ENCODE assay signal across 23 cellular contexts in the genomic region with DNA sequence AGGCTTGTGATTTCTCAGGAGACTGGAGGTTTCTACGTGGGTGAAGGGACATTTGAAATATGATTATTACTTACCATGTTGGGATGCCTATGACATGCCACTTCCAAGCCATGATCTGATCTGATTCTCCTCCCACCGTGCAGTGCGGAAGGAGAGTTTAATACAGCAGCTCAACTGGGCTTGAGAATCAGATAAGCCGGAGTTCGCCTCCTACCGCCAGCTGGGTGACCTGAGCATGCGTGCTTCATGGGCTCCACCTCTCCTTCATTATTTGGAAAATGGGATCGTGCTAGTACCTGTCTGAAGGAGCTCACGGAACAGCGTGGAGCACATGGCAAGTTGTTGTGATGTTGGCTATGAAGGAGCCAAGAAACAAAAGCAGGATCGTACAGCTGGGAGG. TPM values are rescaled to one million over a fixed set of nuclear protein-coding genes. Genes with fewer than 3 reads are reported as not detected.
"Had no signal": no experiment of that assay in that cellular context is flagged by ENCODE, and none has a peak within 500 bp of the region (broad histone marks: within the 10 kb centered on the region; RNA-seq: fewer than 3 reads in every experiment).

No MANE protein-coding gene starts in this region.

- H3K36me3 Mint-ChIP-seq: immature natural killer cell; naive thymus-derived CD8-positive, alpha-beta T cell; stimulated activated memory B cell treated with anti-CD40 and anti-IgM and Interleukin-4, amounts not matched to agents 10 μg/mL and 1 μg/mL and 100 μg/mL, for 72 hours had no signal

- H3K9me3 ChIP-seq: lower lobe of right lung, psoas muscle, spleen, thoracic aorta, tibial nerve, upper lobe of left lung, uterus had no signal

- H3K9me3 Mint-ChIP-seq: immature natural killer cell; naive thymus-derived CD8-positive, alpha-beta T cell; neural crest cell; stimulated activated memory B cell treated with anti-CD40 and anti-IgM and Interleukin-4, amounts not matched to agents 10 μg/mL and 1 μg/mL and 100 μg/mL, for 72 hours had no signal

- FAIRE-seq: colon, frontal cortex had no signal

- H3K4me3 Mint-ChIP-seq: immature natural killer cell; naive thymus-derived CD8-positive, alpha-beta T cell; neural crest cell; stimulated activated memory B cell treated with anti-CD40 and anti-IgM and Interleukin-4, amounts not matched to agents 10 μg/mL and 1 μg/mL and 100 μg/mL, for 72 hours had no signal

- H3K4me3 ChIP-seq: dorsolateral prefrontal cortex, lower lobe of right lung, psoas muscle, skin epidermis, spleen, thoracic aorta, tibial nerve, upper lobe of left lung, uterus had no signal

- H3K27ac Mint-ChIP-seq: immature natural killer cell; stimulated activated memory B cell treated with anti-CD40 and anti-IgM and Interleukin-4, amounts not matched to agents 10 μg/mL and 1 μg/mL and 100 μg/mL, for 72 hours had no signal

- H3K27me3 ChIP-seq: dorsolateral prefrontal cortex, spleen, tibial nerve, upper lobe of left lung, uterus had no signal

- DNase-seq: dorsolateral prefrontal cortex; effector CD4-positive, alpha-beta T cell; hypothalamus; immature natural killer cell; islet precursor cell; left ventricle myocardium superior; lower lobe of right lung; naive thymus-derived CD8-positive, alpha-beta T cell; posterior cingulate gyrus; psoas muscle; right cardiac atrium; spleen; stimulated activated CD4-positive, alpha-beta T cell treated with anti-CD3 and anti-CD28 coated beads, Interleukin-4, amount 100 ng/mL, for 4 hours; stimulated activated naive CD8-positive, alpha-beta T cell treated with anti-CD3 and anti-CD28 coated beads, Interleukin-15, Interleukin-2, amounts not matched to agents 100 U/mL and 50 U/mL, for 24 hours; upper lobe of left lung; uterus had no signal

- ATAC-seq: left ventricle myocardium superior; lower lobe of right lung; naive thymus-derived CD8-positive, alpha-beta T cell; psoas muscle; right cardiac atrium; stimulated activated memory B cell treated with anti-CD40 and anti-IgM and Interleukin-4, amounts not matched to agents 10 μg/mL and 1 μg/mL and 100 μg/mL, for 72 hours; stimulated activated naive CD8-positive, alpha-beta T cell treated with anti-CD3 and anti-CD28 coated beads, Interleukin-15, Interleukin-2, amounts not matched to agents 100 U/mL and 50 U/mL, for 24 hours had no signal

- H3K36me3 ChIP-seq: lower lobe of right lung, spleen, thoracic aorta, tibial nerve, upper lobe of left lung, uterus had no signal

- H3K27ac ChIP-seq: dorsolateral prefrontal cortex, lower lobe of right lung, psoas muscle, skin epidermis, spleen, upper lobe of left lung had no signal

RNA-seq across cellular contexts. Expression of a gene that starts 34.6 kb away (rescaled TPM):
- polyA plus RNA-seq: immature natural killer cell; naive thymus-derived CD8-positive, alpha-beta T cell had no signal
